Comparison of ENCODE assay signal across 1 cellular context in the genomic region with DNA sequence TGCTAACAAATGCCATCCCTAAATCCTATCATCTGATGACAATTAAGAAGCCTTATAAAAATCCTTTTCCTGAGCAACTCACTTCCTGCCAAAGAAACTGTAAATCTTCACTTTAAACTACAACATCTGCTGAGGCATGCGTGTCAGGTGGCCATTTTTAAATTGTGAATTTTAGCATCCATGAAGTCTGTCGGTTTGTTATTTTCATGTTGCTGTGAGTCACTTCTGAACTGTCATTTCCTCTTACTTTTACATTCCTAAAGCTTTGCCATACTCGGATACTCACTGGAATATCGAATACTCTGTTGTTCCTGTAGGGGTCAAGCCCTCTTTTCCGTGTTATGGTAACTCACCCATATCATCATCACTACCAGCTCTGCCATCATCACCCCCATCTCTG.
TF ChIP-seq lines count a peak whose summit lies in the region.

No MANE protein-coding gene starts in this region.

TF ChIP-seq in endothelial cell of umbilical vein, 7 proteins besides CTCF, POLR2A, EP300 and RAD21 (continued from another document):
- TF ChIP-seq POLR2AphosphoS5 (IDR thresholded peaks at IDR 0.05; ENCODE audit: insufficient read depth, low read depth, low read length) (no peak), MYC (IDR thresholded peaks at IDR 0.05; ENCODE audit: low read depth, low read length) (no peak), EZH2 (IDR thresholded peaks at IDR 0.05; ENCODE audit: borderline replicate concordance, low read depth, low read length, severe bottlenecking) (no peak)
- TF ChIP-seq, protein P1, sequence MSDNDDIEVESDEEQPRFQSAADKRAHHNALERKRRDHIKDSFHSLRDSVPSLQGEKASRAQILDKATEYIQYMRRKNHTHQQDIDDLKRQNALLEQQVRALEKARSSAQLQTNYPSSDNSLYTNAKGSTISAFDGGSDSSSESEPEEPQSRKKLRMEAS (IDR thresholded peaks at IDR 0.05; ENCODE audit: insufficient read depth, insufficient read length), result no peak
